ENCODE assay signal across 27 cellular contexts in genomic region chr10:99119258-99119748, GRCh38.
"Had no signal": no experiment of that assay in that cellular context is flagged by ENCODE, and none has a peak within 500 bp of the region (broad histone marks: within the 10 kb centered on the region; RNA-seq: fewer than 3 reads in every experiment).

No MANE protein-coding gene starts in this region.

- H3K36me3 ChIP-seq: colonic mucosa, esophagus squamous epithelium, gastrocnemius medialis, heart right ventricle, left lung, lower lobe of right lung had no signal

- FAIRE-seq: endometrium, islet of Langerhans, keratinocyte had no signal

- H3K4me3 ChIP-seq: colonic mucosa, esophagus squamous epithelium, gastrocnemius medialis, heart right ventricle, left lung, lower lobe of right lung, mucosa of descending colon had no signal

- H3K27ac Mint-ChIP-seq: dendritic cell treated with granulocyte-macrophage colony-stimulating factor and Interleukin-4, amounts not matched to agents 40 ng/mL and 50 ng/mL, for 4 days; effector memory CD8-positive, alpha-beta T cell; endodermal cell; mesothelial cell of epicardium had no signal

- H3K27ac ChIP-seq: colonic mucosa, epithelial cell of prostate, esophagus squamous epithelium, gastrocnemius medialis, heart right ventricle, left lung, lower lobe of right lung had no signal

- H3K9me3 ChIP-seq: colonic mucosa, esophagus squamous epithelium, gastrocnemius medialis, lower lobe of right lung, mucosa of descending colon had no signal

- ATAC-seq: effector memory CD8-positive, alpha-beta T cell; esophagus mucosa; gastrocnemius medialis; heart right ventricle; left cardiac atrium; left lung; left ventricle myocardium superior; lower lobe of right lung; mucosa of descending colon had no signal

- H3K27me3 ChIP-seq: colonic mucosa, esophagus squamous epithelium, gastrocnemius medialis, heart right ventricle, left lung had no signal

- H3K4me1 Mint-ChIP-seq: endodermal cell, mesothelial cell of epicardium had no signal

- DNase-seq: colonic mucosa; cortex of kidney; effector CD8-positive, alpha-beta T cell; effector memory CD8-positive, alpha-beta T cell; endodermal cell; erythroblast; esophagus squamous epithelium; foreskin fibroblast; foreskin melanocyte; gastrocnemius medialis; glutamatergic neuron; head of caudate nucleus; heart right ventricle; hippocampal formation; left cardiac atrium; left lung; left ventricle myocardium superior; lower lobe of right lung; mesenchymal stem cell; mucosa of descending colon had no signal

- H3K4me3 Mint-ChIP-seq: dendritic cell treated with granulocyte-macrophage colony-stimulating factor and Interleukin-4, amounts not matched to agents 40 ng/mL and 50 ng/mL, for 4 days; effector memory CD8-positive, alpha-beta T cell; endodermal cell; mesothelial cell of epicardium had no signal

- H3K4me1 ChIP-seq: colonic mucosa, esophagus squamous epithelium, gastrocnemius medialis, heart right ventricle, left lung, lower lobe of right lung had no signal

- H3K36me3 Mint-ChIP-seq: mesothelial cell of epicardium had no signal

- H3K27me3 Mint-ChIP-seq: dendritic cell treated with granulocyte-macrophage colony-stimulating factor and Interleukin-4, amounts not matched to agents 40 ng/mL and 50 ng/mL, for 4 days had no signal
